1 cellular context compared by ENCODE assay signal in genomic region chr2:174607989-174608865, GRCh38.
TF ChIP-seq lines count a peak whose summit lies in the region.

No MANE protein-coding gene starts in this region.

TF ChIP-seq in GM12878, 131 proteins besides CTCF, POLR2A, EP300 and RAD21 (continued from another document):
- TF ChIP-seq TAF1 (IDR thresholded peaks at IDR 0.05; ENCODE audit: borderline replicate concordance, low read depth, low read length) (0 out of 2 replicates have a peak, but pooled peaks have one; percentile 15), ZNF384 (IDR thresholded peaks at IDR 0.05; ENCODE audit: borderline replicate concordance, low read depth, low read length) (peak; percentile 65; the same call in 1 of the 2 replicates), NFIC (IDR thresholded peaks at IDR 0.05; ENCODE audit: low read depth, low read length) (peak; percentile 62), SP1 (IDR thresholded peaks at IDR 0.05; ENCODE audit: low read depth, low read length) (peak; percentile 10), ZBED1 (IDR thresholded peaks at IDR 0.05; ENCODE audit: borderline replicate concordance) (0 out of 2 replicates have a peak, but pooled peaks have one; percentile 7)
